12 cellular contexts compared by ENCODE assay signal in genomic region chr5:135185461-135186075, GRCh38.
DNase-seq lines count a peak whose midpoint lies in the region; ATAC-seq and TF ChIP-seq lines count a peak whose summit lies in the region.
"Had no signal": no experiment of that assay in that cellular context is flagged by ENCODE, and none has a peak within 500 bp of the region (broad histone marks: within the 10 kb centered on the region; RNA-seq: fewer than 3 reads in every experiment).

No MANE protein-coding gene starts in this region.

- no peaks in the 10 kb centered on the region for H3K36me3 ChIP-seq in MG63
- H3K36me3 ChIP-seq: gastrocnemius medialis, upper lobe of left lung had no signal

- H3K27me3 Mint-ChIP-seq in brain = peaks cover 26% of the 10 kb centered on the region

- intact Hi-C loops in left cardiac atrium (cut with DNase I) = no loop called here

- H3K4me3 Mint-ChIP-seq in brain = no peak overlapping the region
- H3K4me3 Mint-ChIP-seq: activated naive CD8-positive, alpha-beta T cell treated with anti-CD3 and anti-CD28 coated beads for 36 hours had no signal

- peaks cover 0 to 3% (median 0%) of the 10 kb centered on the region in 5 experiments for H3K9me3 Mint-ChIP-seq in brain
- H3K9me3 Mint-ChIP-seq: activated naive CD8-positive, alpha-beta T cell treated with anti-CD3 and anti-CD28 coated beads for 36 hours had no signal

- DNase-seq in MG63 = peak; percentile 92
- DNase-seq in midbrain (lab: John Stamatoyannopoulos, UW) = peak; percentile 52
- no peak for DNase-seq in left cardiac atrium
- DNase-seq: activated naive CD8-positive, alpha-beta T cell treated with anti-CD3 and anti-CD28 coated beads for 36 hours; gastrocnemius medialis had no signal

- peak overlapping the region; percentile 60; the same call in 1 of the 2 replicates for H3K27ac ChIP-seq in C4-2B
- H3K27ac ChIP-seq: gastrocnemius medialis, upper lobe of left lung had no signal

- ATAC-seq in HG03039 (IDR thresholded peaks at IDR 0.05; ENCODE audit: unreplicated experiment) (no peak), GM21528 (IDR thresholded peaks at IDR 0.05; ENCODE audit: low FRiP score, unreplicated experiment) (no peak), GM19328 (IDR thresholded peaks at IDR 0.05; ENCODE audit: unreplicated experiment) (no peak), left cardiac atrium (no peak)
- ATAC-seq: gastrocnemius medialis, HCT116 had no signal

- peaks cover 44% of the 10 kb centered on the region for H3K4me1 Mint-ChIP-seq in brain

- H3K9me3 ChIP-seq in MG63 = no peaks in the 10 kb centered on the region
- H3K9me3 ChIP-seq: gastrocnemius medialis, upper lobe of left lung had no signal

- H3K27ac Mint-ChIP-seq in brain = peak overlapping the region in 3 of 5 experiments; percentile 75 to 86 (median 79)
- H3K27ac Mint-ChIP-seq: activated naive CD8-positive, alpha-beta T cell treated with anti-CD3 and anti-CD28 coated beads for 36 hours had no signal

- H3K27me3 ChIP-seq in MG63 = no peaks in the 10 kb centered on the region
- H3K27me3 ChIP-seq: gastrocnemius medialis had no signal

- H3K36me3 Mint-ChIP-seq in brain = no peaks in the 10 kb centered on the region
- H3K36me3 Mint-ChIP-seq: activated naive CD8-positive, alpha-beta T cell treated with anti-CD3 and anti-CD28 coated beads for 36 hours had no signal

- TF ChIP-seq CTCF in C4-2B (conservative IDR thresholded peaks at IDR 0.05) = no peak
- no peak for TF ChIP-seq CTCF in brain (conservative IDR thresholded peaks at IDR 0.05)

- H3K4me3 ChIP-seq in MG63 = no peak overlapping the region
- H3K4me3 ChIP-seq: gastrocnemius medialis, upper lobe of left lung had no signal
